19 cellular contexts compared by ENCODE assay signal in genomic region chr1:98003442-98003841, GRCh38.
DNase-seq lines count a peak whose midpoint lies in the region; ATAC-seq and TF ChIP-seq lines count a peak whose summit lies in the region.
"Had no signal": no experiment of that assay in that cellular context is flagged by ENCODE, and none has a peak within 500 bp of the region (broad histone marks: within the 10 kb centered on the region; RNA-seq: fewer than 3 reads in every experiment).

No MANE protein-coding gene starts in this region.

- TF ChIP-seq POLR2A in esophagus muscularis mucosa (IDR thresholded peaks at IDR 0.05; ENCODE audit: low read depth), result no peak

- no peak overlapping the region for H3K27ac ChIP-seq in esophagus muscularis mucosa (replicated peaks in 1 of 4)
- H3K27ac ChIP-seq: C4-2B, HL-60 had no signal

- no peaks in the 10 kb centered on the region for H3K4me1 ChIP-seq in esophagus muscularis mucosa

- ATAC-seq in GM18870 (IDR thresholded peaks at IDR 0.05; ENCODE audit: unreplicated experiment), result peak; percentile 60
- peak; percentile 50 for ATAC-seq in HG03342 (IDR thresholded peaks at IDR 0.05; ENCODE audit: unreplicated experiment)
- ATAC-seq in left cardiac atrium, result no peak

- H3K9me3 ChIP-seq in esophagus muscularis mucosa, result no peaks in the 10 kb centered on the region

- H3K4me3 ChIP-seq in esophagus muscularis mucosa, result no peak overlapping the region

- no peaks in the 10 kb centered on the region for H3K27me3 ChIP-seq in esophagus muscularis mucosa

- intact Hi-C loops in left cardiac atrium (cut with DNase I), result loop anchor here in 1 of 2 donors (10.0 kb wide), 1 partner anchor 461 kb away; no protein-coding TSS in a partner anchor
- intact Hi-C loops in esophagus muscularis mucosa (cut with DNase I), result no loop called here

- H3K36me3 ChIP-seq in esophagus muscularis mucosa, result no peaks in the 10 kb centered on the region

- TF ChIP-seq EP300 in esophagus muscularis mucosa (IDR thresholded peaks at IDR 0.05), result no peak

- TF ChIP-seq CTCF in esophagus muscularis mucosa (IDR thresholded peaks at IDR 0.05), result no peak

- peak; percentile 30 for DNase-seq in glomerular visceral epithelial cell (ENCODE audit: extremely low spot score)
- peak; percentile 64 for DNase-seq in renal cortical epithelial cell (ENCODE audit: low read depth)
- DNase-seq in left cardiac atrium, result no peak
- no peak for DNase-seq in esophagus muscularis mucosa (ENCODE audit: extremely low spot score)
- DNase-seq in CD1c-positive myeloid dendritic cell (ENCODE audit: extremely low spot score), result no peak
- DNase-seq: GOT3, HCEC 1CT, KBM-7, MM.1S, NCI-H1048, NCI-H1436, NCI-H187 treated with DMSO at 0.1 percent for 48 hours, NCI-H510A, NCI-H748 treated with DMSO at 0.1 percent for 48 hours, T-helper 1 cell had no signal

- WGBS in esophagus muscularis mucosa, result 42% methylated on average over 1 of the region's 1 CpG

Comparison
In these comparisons a context has a peak if more than half of its experiments do, and no peak if none do; other contexts are left out.
1. ATAC-seq: peak in GM18870 (single experiment) and HG03342 (single experiment); none in left cardiac atrium (0 of 2).
2. DNase-seq: peak in glomerular visceral epithelial cell (single experiment) and renal cortical epithelial cell (single experiment); none in left cardiac atrium (single experiment), esophagus muscularis mucosa (single experiment) and CD1c-positive myeloid dendritic cell (single experiment).